In genomic region chr3:32947466-32948238, GRCh38 we compare ENCODE assay signal across 8 cellular contexts. TPM values are rescaled to one million over a fixed set of nuclear protein-coding genes. Genes with fewer than 3 reads are reported as not detected.
DNase-seq lines count a peak whose midpoint lies in the region; ATAC-seq and TF ChIP-seq lines count a peak whose summit lies in the region.

No MANE protein-coding gene starts in this region.

- H3K9me3 Mint-ChIP-seq in natural killer cell treated with Interleukin-12 subunit alpha and Interleukin-12 subunit beta and Interleukin-15 and Interleukin-18, amount 100 ng/mL, for 72 hours: no peaks in the 10 kb centered on the region

- ATAC-seq in GM19452 (IDR thresholded peaks at IDR 0.05; ENCODE audit: unreplicated experiment): peak; percentile 94
- ATAC-seq in natural killer cell treated with Interleukin-12 subunit alpha and Interleukin-12 subunit beta and Interleukin-15 and Interleukin-18, amount 100 ng/mL, for 72 hours: peak; percentile 81 to 84

- no peak overlapping the region for H3K27ac Mint-ChIP-seq in natural killer cell treated with Interleukin-12 subunit alpha and Interleukin-12 subunit beta and Interleukin-15 and Interleukin-18, amount 100 ng/mL, for 72 hours

- DNase-seq in COLO829 (ENCODE audit: low spot score) (peak; percentile 56), HK-2 (ENCODE audit: unreplicated experiment) (peak; percentile 79), NOMO-1 (lab: John Stamatoyannopoulos, UW; ENCODE audit: unreplicated experiment in 2 of 2) (peak; percentile 15 to 77), epithelial cell of esophagus (ENCODE audit: low read depth) (peak; percentile 90)
- DNase-seq in activated CD8-positive, alpha-beta memory T cell treated with anti-CD3 and anti-CD28 coated beads for 4 hours (ENCODE audit: low read depth in 2 of 2): peak; percentile 84 to 87
- DNase-seq in natural killer cell treated with Interleukin-12 subunit alpha and Interleukin-12 subunit beta and Interleukin-15 and Interleukin-18, amount 100 ng/mL, for 72 hours (ENCODE audit: low spot score): peak; percentile 85
- peak; percentile 67 to 89 (median 80) for DNase-seq in stimulated activated naive CD4-positive, alpha-beta T cell (lab: John Stamatoyannopoulos, UW)

- H3K36me3 Mint-ChIP-seq in natural killer cell treated with Interleukin-12 subunit alpha and Interleukin-12 subunit beta and Interleukin-15 and Interleukin-18, amount 100 ng/mL, for 72 hours: no peaks in the 10 kb centered on the region

- no peaks in the 10 kb centered on the region for H3K27me3 Mint-ChIP-seq in natural killer cell treated with Interleukin-12 subunit alpha and Interleukin-12 subunit beta and Interleukin-15 and Interleukin-18, amount 100 ng/mL, for 72 hours

- no peak overlapping the region for H3K4me3 Mint-ChIP-seq in natural killer cell treated with Interleukin-12 subunit alpha and Interleukin-12 subunit beta and Interleukin-15 and Interleukin-18, amount 100 ng/mL, for 72 hours

- H3K4me1 Mint-ChIP-seq in natural killer cell treated with Interleukin-12 subunit alpha and Interleukin-12 subunit beta and Interleukin-15 and Interleukin-18, amount 100 ng/mL, for 72 hours (ENCODE audit: low read depth in 2 of 2): peaks cover 7 to 14% of the 10 kb centered on the region in 2 donors

- peak; percentile 81 for TF ChIP-seq CTCF in epithelial cell of esophagus (IDR thresholded peaks at IDR 0.05; ENCODE audit: insufficient read depth, low read depth, low read length, missing control alignments)

- no peak overlapping the region for H3K4me3 ChIP-seq in epithelial cell of esophagus (ENCODE audit: low read length)

RNA-seq across cellular contexts. Expression of gene CCR4, which starts 3.8 kb away (rescaled TPM):
- 10 to 100 TPM; 12.1 to 40.9 TPM for total RNA-seq in natural killer cell treated with Interleukin-12 subunit alpha and Interleukin-12 subunit beta and Interleukin-15 and Interleukin-18, amount 100 ng/mL, for 72 hours
